In the genomic region with DNA sequence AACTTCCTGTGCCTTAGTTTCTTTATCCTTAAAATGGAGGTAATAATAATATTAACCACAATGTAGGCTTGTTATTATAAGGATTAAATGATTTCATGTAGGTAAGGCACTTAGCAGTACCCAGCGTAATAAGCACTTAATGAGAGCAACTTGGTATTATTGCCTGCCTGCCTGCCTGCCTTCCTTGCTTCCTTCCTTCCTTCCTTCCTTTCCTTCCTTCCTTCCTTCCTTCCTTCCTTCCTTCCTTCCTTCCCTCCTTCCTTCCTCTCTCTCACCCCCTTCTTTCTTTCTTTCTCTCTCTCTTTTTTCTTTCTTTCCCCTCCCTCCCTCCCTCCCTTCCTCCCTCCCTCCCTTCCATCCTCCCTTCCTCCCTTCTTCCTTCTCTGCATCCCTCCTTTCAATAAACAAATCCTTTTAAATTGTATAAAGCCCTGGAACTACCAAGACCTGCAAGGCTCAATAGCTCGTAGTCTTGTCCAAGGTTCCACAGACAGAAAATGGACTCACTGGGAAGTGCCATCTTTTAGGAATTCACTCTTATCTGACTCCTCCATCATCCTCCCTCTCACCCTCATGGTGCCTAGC, we compare ENCODE assay signal across 18 cellular contexts. TPM values are rescaled to one million over a fixed set of nuclear protein-coding genes. Genes with fewer than 3 reads are reported as not detected.
"Had no signal": no experiment of that assay in that cellular context is flagged by ENCODE, and none has a peak within 500 bp of the region (broad histone marks: within the 10 kb centered on the region; RNA-seq: fewer than 3 reads in every experiment).

No MANE protein-coding gene starts in this region.

- H3K9me3 ChIP-seq: colonic mucosa had no signal

- H3K4me1 Mint-ChIP-seq: activated CD4-positive, alpha-beta memory T cell treated with anti-CD3 and anti-CD28 coated beads, Interleukin-2, amount 10 ng/mL, durations not matched to agents 7 days and 5 days; activated CD4-positive, alpha-beta T cell treated with anti-CD3 and anti-CD28 coated beads for 36 hours; T-helper 17 cell had no signal

- H3K36me3 Mint-ChIP-seq: activated naive CD4-positive, alpha-beta T cell treated with anti-CD3 and anti-CD28 coated beads, Interleukin-2, amount 50 U/mL, for 72 hours had no signal

- H3K4me1 ChIP-seq: colonic mucosa had no signal

- H3K4me3 ChIP-seq: colonic mucosa, smooth muscle cell had no signal

- H3K27me3 Mint-ChIP-seq: activated CD4-positive, alpha-beta memory T cell treated with anti-CD3 and anti-CD28 coated beads, Interleukin-2, amount 10 ng/mL, durations not matched to agents 7 days and 5 days; activated CD4-positive, alpha-beta T cell treated with anti-CD3 and anti-CD28 coated beads for 36 hours had no signal

- H3K9me3 Mint-ChIP-seq: activated CD4-positive, alpha-beta memory T cell treated with anti-CD3 and anti-CD28 coated beads, Interleukin-2, amount 10 ng/mL, durations not matched to agents 7 days and 5 days; activated naive CD4-positive, alpha-beta T cell treated with anti-CD3 and anti-CD28 coated beads, Interleukin-2, amount 50 U/mL, for 72 hours; nephron had no signal

- H3K4me3 Mint-ChIP-seq: activated CD4-positive, alpha-beta memory T cell treated with anti-CD3 and anti-CD28 coated beads, Interleukin-2, amount 10 ng/mL, durations not matched to agents 7 days and 5 days; activated CD4-positive, alpha-beta T cell treated with anti-CD3 and anti-CD28 coated beads for 36 hours; nephron; T-helper 17 cell had no signal

- ATAC-seq: activated CD4-positive, alpha-beta T cell treated with anti-CD3 and anti-CD28 coated beads for 36 hours; activated naive CD4-positive, alpha-beta T cell treated with anti-CD3 and anti-CD28 coated beads, Interleukin-2, amount 50 U/mL, for 72 hours; T-helper 17 cell had no signal

- H3K27me3 ChIP-seq: colonic mucosa had no signal

- H3K36me3 ChIP-seq: colonic mucosa had no signal

- H3K27ac Mint-ChIP-seq: activated CD4-positive, alpha-beta memory T cell treated with anti-CD3 and anti-CD28 coated beads, Interleukin-2, amount 10 ng/mL, durations not matched to agents 7 days and 5 days; activated CD4-positive, alpha-beta T cell treated with anti-CD3 and anti-CD28 coated beads for 36 hours; activated naive CD4-positive, alpha-beta T cell treated with anti-CD3 and anti-CD28 coated beads, Interleukin-2, amount 50 U/mL, for 72 hours; T-helper 17 cell had no signal

- DNase-seq: activated CD4-positive, alpha-beta memory T cell treated with anti-CD3 and anti-CD28 coated beads, Interleukin-2, amount 10 ng/mL, durations not matched to agents 7 days and 5 days; activated CD4-positive, alpha-beta T cell treated with anti-CD3 and anti-CD28 coated beads for 36 hours; activated CD8-positive, alpha-beta memory T cell treated with anti-CD3 and anti-CD28 coated beads, Interleukin-2, amount 50 U/mL, for 4 hours; activated effector memory CD4-positive, alpha-beta T cell treated with anti-CD3 and anti-CD28 coated beads, Interleukin-2, amount 50 U/mL, for 16 hours; activated T-cell treated with anti-CD3 and anti-CD28 coated beads, Interleukin-2, amount 50 U/mL, for 48 hours; amniotic stem cell; caudate nucleus; hippocampal formation; nucleus accumbens; right cardiac atrium; stimulated activated CD4-positive, alpha-beta T cell treated with anti-CD3 and anti-CD28 coated beads, Interleukin-4, amount 100 ng/mL, for 4 hours; stimulated activated CD8-positive, alpha-beta memory T cell treated with anti-CD3 and anti-CD28 coated beads, Interleukin-4, amount 100 ng/mL, for 48 hours; stimulated activated naive CD4-positive, alpha-beta T cell treated with Interleukin-2 at 50 U/mL for 16 hours; T-helper 17 cell had no signal

- H3K27ac ChIP-seq: colonic mucosa had no signal

RNA-seq across cellular contexts. Expression of a gene that starts 20.7 kb away (rescaled TPM):
- total RNA-seq: activated CD4-positive, alpha-beta memory T cell treated with anti-CD3 and anti-CD28 coated beads, Interleukin-2, amount 10 ng/mL, durations not matched to agents 7 days and 5 days; activated CD4-positive, alpha-beta T cell treated with anti-CD3 and anti-CD28 coated beads for 36 hours; activated naive CD4-positive, alpha-beta T cell treated with anti-CD3 and anti-CD28 coated beads, Interleukin-2, amount 50 U/mL, for 72 hours had no signal
